ENCODE assay signal across 20 cellular contexts in the genomic region with DNA sequence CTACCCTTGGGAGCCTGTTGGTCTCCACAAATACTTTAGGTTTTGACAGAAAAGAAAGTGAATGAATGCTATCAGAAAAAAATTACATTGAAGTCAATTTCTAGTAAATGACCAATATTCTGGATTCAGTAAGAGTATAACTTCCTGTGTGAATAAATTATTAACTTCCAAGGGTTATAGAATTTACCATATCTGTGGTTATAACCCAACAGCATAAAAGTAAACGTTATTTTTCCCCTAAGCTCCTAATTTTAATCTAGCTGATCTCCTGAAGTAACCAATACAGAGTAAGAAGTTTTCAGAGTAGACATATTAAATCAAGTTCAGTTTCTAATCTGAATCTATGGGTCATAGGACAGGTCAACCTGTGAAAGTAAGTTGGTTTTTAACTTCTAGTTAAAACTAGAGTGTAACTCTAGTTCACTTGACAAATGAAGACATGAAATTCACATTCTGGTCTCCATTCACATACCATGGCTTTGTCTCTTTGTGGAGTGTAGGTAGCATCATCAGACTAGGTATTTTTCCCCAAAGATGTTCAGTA. TPM values are rescaled to one million over a fixed set of nuclear protein-coding genes. Genes with fewer than 3 reads are reported as not detected.
DNase-seq lines count a peak whose midpoint lies in the region; ATAC-seq and TF ChIP-seq lines count a peak whose summit lies in the region.
"Had no signal": no experiment of that assay in that cellular context is flagged by ENCODE, and none has a peak within 500 bp of the region (broad histone marks: within the 10 kb centered on the region; RNA-seq: fewer than 3 reads in every experiment).

No MANE protein-coding gene starts in this region.

- no peaks in the 10 kb centered on the region for H3K23me2 ChIP-seq in H9 (ENCODE audit: insufficient read length, low read depth, low read length, poor library complexity, severe bottlenecking)

- no peak overlapping the region for H4K91ac ChIP-seq in H9 (ENCODE audit: insufficient read length, low read depth, low read length)

- H3K4me1 ChIP-seq in H9 (ENCODE audit: insufficient read depth, low read length), result no peaks in the 10 kb centered on the region
- H3K4me1 ChIP-seq: ascending aorta, prostate gland had no signal

- H3K36me3 Mint-ChIP-seq in T-helper 17 cell (ENCODE audit: low read depth) (no peaks in the 10 kb centered on the region), H9 (ENCODE audit: insufficient read depth in 1 of 3, low read depth in 3 of 3) (no peaks in the 10 kb centered on the region)

- no peak overlapping the region for H2BK12ac ChIP-seq in H9 (ENCODE audit: insufficient read length, low read depth, low read length)

- no peak overlapping the region for H2BK120ac ChIP-seq in H9 (ENCODE audit: low read depth, low read length, poor library complexity, severe bottlenecking)

- H3K56ac ChIP-seq in H9 (ENCODE audit: insufficient read length, low read depth, low read length), result no peak overlapping the region

- H3T11ph ChIP-seq in H9 (ENCODE audit: low read length), result no peak overlapping the region

- TF ChIP-seq CTCF in H9 (conservative IDR thresholded peaks at IDR 0.05), result no peak

- DNase-seq in stimulated activated naive CD8-positive, alpha-beta T cell treated with anti-CD3 and anti-CD28 coated beads, Interleukin-15, amount 100 ng/mL, for 72 hours, result no peak
- no peak for DNase-seq in stimulated activated naive CD8-positive, alpha-beta T cell treated with anti-CD3 and anti-CD28 coated beads, Interleukin-15, Interleukin-2, amounts not matched to agents 100 U/mL and 50 U/mL, for 24 hours
- DNase-seq in activated CD4-positive, CD25-positive, alpha-beta regulatory T cell treated with anti-CD3 and anti-CD28 coated beads, Interleukin-2, amount 50 U/mL, for 72 hours, result no peak
- no peak for DNase-seq in D341Med (ENCODE audit: low spot score)
- no peak for DNase-seq in T-helper 17 cell
- DNase-seq in H9, result no peak
- DNase-seq: ACHN; activated T-cell treated with anti-CD3 and anti-CD28 coated beads for 4 hours; Calu3; dorsolateral prefrontal cortex; GOT3; midbrain; NCI-H1092; NCI-H446; stimulated activated CD4-positive, alpha-beta T cell treated with anti-CD3 and anti-CD28 coated beads, Interleukin-2, amount 100 ng/mL, for 24 hours; stimulated activated naive CD4-positive, alpha-beta T cell had no signal

- H4K8ac ChIP-seq in H9 (replicated peaks; ENCODE audit: insufficient read length, low read depth, low read length), result no peak overlapping the region

- peaks cover 14 to 17% of the 10 kb centered on the region in 2 donors for H3K9me3 Mint-ChIP-seq in stimulated activated naive CD8-positive, alpha-beta T cell treated with anti-CD3 and anti-CD28 coated beads, Interleukin-15, amount 100 ng/mL, for 72 hours
- no peaks in the 10 kb centered on the region for H3K9me3 Mint-ChIP-seq in H9

- no peaks in the 10 kb centered on the region for H4K20me1 ChIP-seq in H9 (ENCODE audit: control insufficient read depth, insufficient read depth, insufficient read length)

- no peak overlapping the region for H3K18ac ChIP-seq in H9 (ENCODE audit: insufficient read length, low read depth, low read length)

- peak overlapping the region in 1 of 2 donors; percentile 70 for H3K27ac Mint-ChIP-seq in stimulated activated naive CD8-positive, alpha-beta T cell treated with anti-CD3 and anti-CD28 coated beads, Interleukin-15, amount 100 ng/mL, for 72 hours
- H3K27ac Mint-ChIP-seq in T-helper 17 cell, result no peak overlapping the region
- H3K27ac Mint-ChIP-seq in H9, result no peak overlapping the region

- no peak overlapping the region for H3K4ac ChIP-seq in H9 (ENCODE audit: low read depth, low read length)

- no peaks in the 10 kb centered on the region for H3K79me2 ChIP-seq in H9 (ENCODE audit: insufficient read depth, low read length)

- peak; percentile 44 for ATAC-seq in stimulated activated naive CD8-positive, alpha-beta T cell treated with anti-CD3 and anti-CD28 coated beads, Interleukin-15, amount 100 ng/mL, for 72 hours
- no peak for ATAC-seq in stimulated activated naive CD8-positive, alpha-beta T cell treated with anti-CD3 and anti-CD28 coated beads, Interleukin-15, Interleukin-2, amounts not matched to agents 100 U/mL and 50 U/mL, for 24 hours
- ATAC-seq in HG02588 (IDR thresholded peaks at IDR 0.05; ENCODE audit: unreplicated experiment), result peak; percentile 37
- peak; percentile 42 for ATAC-seq in HG03342 (IDR thresholded peaks at IDR 0.05; ENCODE audit: unreplicated experiment)
- ATAC-seq in T-helper 17 cell, result no peak

- H3K79me1 ChIP-seq in H9 (ENCODE audit: insufficient read depth, low read depth, low read length, poor library complexity, severe bottlenecking), result no peaks in the 10 kb centered on the region

- no peak overlapping the region for H2AK5ac ChIP-seq in H9 (ENCODE audit: insufficient read length, low read length)

- no peaks in the 10 kb centered on the region for H3K9me3 ChIP-seq in T-helper 17 cell (ENCODE audit: control insufficient read depth, low read length, poor library complexity, severe bottlenecking)
- no peaks in the 10 kb centered on the region for H3K9me3 ChIP-seq in H9 (ENCODE audit: control insufficient read depth, low read depth, low read length)
- H3K9me3 ChIP-seq: ascending aorta, prostate gland had no signal

- no peak overlapping the region for H3K9ac ChIP-seq in H9 (ENCODE audit: extremely low read depth, insufficient read length, low read length)

- no peaks in the 10 kb centered on the region for H3K27me3 ChIP-seq in H9 (ENCODE audit: insufficient read depth, low read length)
- H3K27me3 ChIP-seq: ascending aorta, dorsolateral prefrontal cortex had no signal

- no CpG with 5 or more reads among the region's 1 CpG for WGBS in H9 (ENCODE audit: extremely low coverage, insufficient read length, low lambda C conversion rate)

- no peak overlapping the region for H3K4me2 ChIP-seq in H9 (ENCODE audit: insufficient read depth, insufficient read length, low read length)

- H2AFZ ChIP-seq in H9 (ENCODE audit: low read length), result no peak overlapping the region

- no peak overlapping the region for H2BK15ac ChIP-seq in H9 (ENCODE audit: low read depth, low read length)

- H3K27me3 Mint-ChIP-seq in stimulated activated naive CD8-positive, alpha-beta T cell treated with anti-CD3 and anti-CD28 coated beads, Interleukin-15, amount 100 ng/mL, for 72 hours, result no peaks in the 10 kb centered on the region
- peaks cover 11% of the 10 kb centered on the region for H3K27me3 Mint-ChIP-seq in T-helper 17 cell
- H3K27me3 Mint-ChIP-seq in H9 (ENCODE audit: low read depth), result no peaks in the 10 kb centered on the region; the same call in 1 of the 2 replicates

- H2BK20ac ChIP-seq in H9 (ENCODE audit: low read depth, low read length, poor library complexity, severe bottlenecking), result no peak overlapping the region

- H3K27ac ChIP-seq in H9 (ENCODE audit: insufficient read length, low read depth, low read length), result no peak overlapping the region
- H3K27ac ChIP-seq: ascending aorta, dorsolateral prefrontal cortex, prostate gland had no signal

- no peak overlapping the region for H2BK5ac ChIP-seq in H9 (ENCODE audit: insufficient read length, low read length)

- H3K23ac ChIP-seq in H9 (ENCODE audit: insufficient read length, low read depth, low read length), result no peak overlapping the region

- no peak overlapping the region for H3K14ac ChIP-seq in H9 (ENCODE audit: insufficient read depth, low read length)

- H3K4me3 Mint-ChIP-seq in stimulated activated naive CD8-positive, alpha-beta T cell treated with anti-CD3 and anti-CD28 coated beads, Interleukin-15, amount 100 ng/mL, for 72 hours, result peak overlapping the region in 1 of 2 donors; percentile 42
- H3K4me3 Mint-ChIP-seq in T-helper 17 cell (no peak overlapping the region), H9 (no peak overlapping the region)

- peaks cover 19% of the 10 kb centered on the region for H3K4me1 Mint-ChIP-seq in stimulated activated naive CD8-positive, alpha-beta T cell treated with anti-CD3 and anti-CD28 coated beads, Interleukin-15, amount 100 ng/mL, for 72 hours
- no peaks in the 10 kb centered on the region for H3K4me1 Mint-ChIP-seq in T-helper 17 cell
- H3K4me1 Mint-ChIP-seq in H9, result no peaks in the 10 kb centered on the region

- H4K5ac ChIP-seq in H9 (ENCODE audit: insufficient read length, low read depth, low read length), result no peak overlapping the region

RNA-seq across cellular contexts. Expression of a gene that starts 22.8 kb away (rescaled TPM):
- total RNA-seq in T-helper 17 cell, result under 1 TPM; 0.22 to 0.52 TPM
- not detected in 2 replicates for total RNA-seq in H9 (2021)
- total RNA-seq: ascending aorta, Calu3 had no signal

RNA-seq across cellular contexts. Expression of a gene that starts 59.9 kb away (rescaled TPM):
- total RNA-seq in T-helper 17 cell, result 100 to 1,000 TPM in 1 of 2 donors, 10 to 100 TPM in 1; 82.4 to 104 TPM
- 6.3 TPM in 2 replicates for total RNA-seq in H9 (2021)

Comparison
In these comparisons a context has a peak if more than half of its experiments do, and no peak if none do; other contexts are left out.
1. ATAC-seq: peak in stimulated activated naive CD8-positive, alpha-beta T cell treated with anti-CD3 and anti-CD28 coated beads, Interleukin-15, amount 100 ng/mL, for 72 hours (single experiment), HG02588 (single experiment) and HG03342 (single experiment); none in stimulated activated naive CD8-positive, alpha-beta T cell treated with anti-CD3 and anti-CD28 coated beads, Interleukin-15, Interleukin-2, amounts not matched to agents 100 U/mL and 50 U/mL, for 24 hours (single experiment) and T-helper 17 cell (single experiment).
2. RNA of a gene that starts 59.9 kb away (total RNA-seq): 82.4 to 104 TPM in T-helper 17 cell; 6.3 TPM in H9; every median in the first group is over 10 times any median in the second.